15 cellular contexts compared by ENCODE assay signal in the genomic region with DNA sequence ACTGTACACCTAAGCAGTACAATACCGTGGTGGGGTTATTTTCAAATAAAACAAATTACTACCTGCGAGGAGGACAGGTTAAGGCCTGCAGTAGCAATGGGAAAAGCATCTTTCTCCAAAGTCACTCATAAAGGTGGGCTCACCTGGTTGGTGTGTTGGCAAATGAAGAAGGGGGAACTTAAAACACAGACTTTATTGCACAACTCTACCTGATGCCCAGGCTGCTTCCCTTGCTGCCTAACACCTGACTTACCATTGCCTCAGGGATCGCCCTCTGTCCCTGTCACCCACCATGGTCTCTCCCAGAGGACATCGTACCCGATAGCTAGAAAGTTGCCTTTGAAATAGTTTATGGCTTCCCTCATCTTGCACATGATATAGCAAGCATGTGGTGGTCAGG. TPM values are rescaled to one million over a fixed set of nuclear protein-coding genes. Genes with fewer than 3 reads are reported as not detected.
DNase-seq lines count a peak whose midpoint lies in the region; ATAC-seq, FAIRE-seq and TF ChIP-seq lines count a peak whose summit lies in the region.
"Had no signal": no experiment of that assay in that cellular context is flagged by ENCODE, and none has a peak within 500 bp of the region (broad histone marks: within the 10 kb centered on the region; RNA-seq: fewer than 3 reads in every experiment).

No MANE protein-coding gene starts in this region.

- no peak for FAIRE-seq in H1 (lab: Jason Lieb, UNC)

- peaks cover 76% of the 10 kb centered on the region for H3F3A ChIP-seq in MM.1S (ENCODE audit: insufficient read depth, low read length)

- no peaks in the 10 kb centered on the region for H3K9me3 ChIP-seq in MM.1S (replicated peaks; ENCODE audit: insufficient read depth, low read length)
- H3K9me3 ChIP-seq in H1 (ENCODE audit: insufficient read depth in 2 of 2, low read depth in 1 of 2, low read length in 1 of 2), result no peaks in the 10 kb centered on the region
- H3K9me3 ChIP-seq in spleen, result no peaks in the 10 kb centered on the region
- H3K9me3 ChIP-seq: MG63 had no signal

- H3K18ac ChIP-seq in H1 (ENCODE audit: extremely low read depth, low read length), result no peak overlapping the region

- H2BK20ac ChIP-seq in H1 (ENCODE audit: low read length), result no peak overlapping the region

- no peak overlapping the region for H3K4me3 Mint-ChIP-seq in activated CD4-positive, alpha-beta memory T cell treated with anti-CD3 and anti-CD28 coated beads for 36 hours
- H3K4me3 Mint-ChIP-seq in activated CD4-positive, alpha-beta memory T cell treated with anti-CD3 and anti-CD28 coated beads, Interleukin-2, amount 10 ng/mL, durations not matched to agents 7 days and 5 days, result no peak overlapping the region

- no peak for TF ChIP-seq RAD21 in H1 (IDR thresholded peaks at IDR 0.05 in 1 of 2, conservative IDR thresholded peaks at IDR 0.05 in 1 of 2; ENCODE audit: low read depth in 2 of 2, low read length in 2 of 2)

- peak overlapping the region; percentile 24 for H3K27ac Mint-ChIP-seq in activated CD4-positive, alpha-beta memory T cell treated with anti-CD3 and anti-CD28 coated beads for 36 hours
- H3K27ac Mint-ChIP-seq in activated CD4-positive, alpha-beta memory T cell treated with anti-CD3 and anti-CD28 coated beads, Interleukin-2, amount 10 ng/mL, durations not matched to agents 7 days and 5 days, result no peak overlapping the region

- no peaks in the 10 kb centered on the region for H3K9me2 ChIP-seq in MM.1S (replicated peaks; ENCODE audit: insufficient read depth, low read length)

- H4K8ac ChIP-seq in H1 (ENCODE audit: extremely low read depth, insufficient read depth, low read length), result no peak overlapping the region

- H3K27ac ChIP-seq in MM.1S (ENCODE audit: low read length) (peak overlapping the region; percentile 98), H1 (ENCODE audit: low read depth, low read length) (no peak overlapping the region), spleen (peak overlapping the region in 6 of 8 donors; percentile 67 to 85 (median 80))

- H3K56ac ChIP-seq in H1 (replicated peaks; ENCODE audit: insufficient read length, low read depth, low read length), result no peak overlapping the region

- no peaks in the 10 kb centered on the region for H4K20me1 ChIP-seq in MM.1S (ENCODE audit: insufficient read depth, low read length)
- H4K20me1 ChIP-seq in H1 (replicated peaks in 1 of 2; ENCODE audit: control insufficient read depth in 1 of 2, insufficient read depth in 2 of 2, low read length in 2 of 2), result peaks cover 9 to 34% of the 10 kb centered on the region in 2 experiments

- CTCF ChIA-PET in activated CD4-positive, alpha-beta memory T cell treated with anti-CD3 and anti-CD28 coated beads for 36 hours (lab: Charles Lee), result no interaction called here
- CTCF ChIA-PET in activated CD4-positive, alpha-beta memory T cell treated with anti-CD3 and anti-CD28 coated beads, Interleukin-2, amount 10 ng/mL, durations not matched to agents 7 days and 5 days (lab: Charles Lee), result no interaction called here
- CTCF ChIA-PET in H1 (lab: Charles Lee; ENCODE audit: partially characterized antibody), result no interaction called here

- WGBS in H1 (ENCODE audit: extremely low coverage in 1 of 2, insufficient coverage in 1 of 2, insufficient read length in 1 of 2, insufficient replicate concordance in 2 of 2, low coverage in 1 of 2, low lambda C conversion rate in 2 of 2, missing lambda C conversion rate in 1 of 2), 2 experiments, result 94% methylated on average over 5 of the region's 5 CpGs; no CpG with 5 or more reads in 1 of the 2 experiments
- 92 to 97% (median 93%) methylated on average over 5 of the region's 5 CpGs for WGBS in spleen, 5 donors

- H3K27me3 Mint-ChIP-seq in activated CD4-positive, alpha-beta memory T cell treated with anti-CD3 and anti-CD28 coated beads for 36 hours, result no peaks in the 10 kb centered on the region
- H3K27me3 Mint-ChIP-seq in activated CD4-positive, alpha-beta memory T cell treated with anti-CD3 and anti-CD28 coated beads, Interleukin-2, amount 10 ng/mL, durations not matched to agents 7 days and 5 days, result no peaks in the 10 kb centered on the region
- H3K27me3 Mint-ChIP-seq: stimulated activated naive CD8-positive, alpha-beta T cell treated with anti-CD3 and anti-CD28 coated beads, Interleukin-15, Interleukin-2, amounts not matched to agents 100 ng/mL and 50 ng/mL, for 24 hours had no signal

- H3K79me2 ChIP-seq in MM.1S (ENCODE audit: low read length), result peaks cover 63% of the 10 kb centered on the region
- H3K79me2 ChIP-seq in H1 (ENCODE audit: control insufficient read depth in 1 of 2, insufficient read depth in 2 of 2, low read length in 2 of 2), result peaks cover 0 to 29% of the 10 kb centered on the region in 2 experiments; a peak in 2 of 4 replicates

- H2AK5ac ChIP-seq in H1 (ENCODE audit: low read depth, low read length), result no peak overlapping the region

- H3K23ac ChIP-seq in H1 (ENCODE audit: insufficient read length), result no peak overlapping the region

- H3K36me3 Mint-ChIP-seq in activated CD4-positive, alpha-beta memory T cell treated with anti-CD3 and anti-CD28 coated beads for 36 hours, result peaks cover 72% of the 10 kb centered on the region
- peaks cover 88% of the 10 kb centered on the region for H3K36me3 Mint-ChIP-seq in activated CD4-positive, alpha-beta memory T cell treated with anti-CD3 and anti-CD28 coated beads, Interleukin-2, amount 10 ng/mL, durations not matched to agents 7 days and 5 days (ENCODE audit: low read depth)

- peaks cover 34% of the 10 kb centered on the region for H3K36me3 ChIP-seq in MM.1S (replicated peaks; ENCODE audit: insufficient read depth, low read length)
- peaks cover 55 to 88% (median 80%) of the 10 kb centered on the region in 4 experiments for H3K36me3 ChIP-seq in H1 (ENCODE audit: control insufficient read depth in 2 of 4, insufficient read depth in 4 of 4, low read length in 3 of 4)
- H3K36me3 ChIP-seq in spleen, result peaks cover 13 to 92% (median 67%) of the 10 kb centered on the region in 6 donors

- H2BK15ac ChIP-seq in H1 (ENCODE audit: low read length), result no peak overlapping the region

- no peak for DNase-seq in activated CD4-positive, alpha-beta memory T cell treated with anti-CD3 and anti-CD28 coated beads for 36 hours
- no peak for DNase-seq in activated CD4-positive, alpha-beta memory T cell treated with anti-CD3 and anti-CD28 coated beads, Interleukin-2, amount 10 ng/mL, durations not matched to agents 7 days and 5 days
- DNase-seq in MM.1S (no peak), H1 (ENCODE audit: low read depth in 1 of 2, low spot score in 2 of 2) (no peak), spleen (no peak), ecto neural progenitor cell (ENCODE audit: low spot score) (no peak)
- DNase-seq: activated CD4-positive, CD25-positive, alpha-beta regulatory T cell; activated T-cell treated with anti-CD3 and anti-CD28 coated beads, Interleukin-2, amount 50 U/mL, for 48 hours; islet precursor cell; MG63; NCI-H2107 had no signal

- H3K4me1 ChIP-seq in MM.1S (ENCODE audit: low read length), result peaks cover 74% of the 10 kb centered on the region
- H3K4me1 ChIP-seq in H1 (replicated peaks in 1 of 4; ENCODE audit: control insufficient read depth in 3 of 4, insufficient read depth in 4 of 4, low read length in 3 of 4), result peaks cover 0 to 2% (median 1%) of the 10 kb centered on the region in 4 experiments; a peak in 3 of 7 replicates
- peaks cover 31 to 98% (median 56%) of the 10 kb centered on the region in 6 donors for H3K4me1 ChIP-seq in spleen

- no peak overlapping the region for H3K14ac ChIP-seq in H1 (ENCODE audit: insufficient read length)

- no peak overlapping the region for H2BK12ac ChIP-seq in H1 (ENCODE audit: low read depth, low read length)

- H3K4ac ChIP-seq in H1 (replicated peaks; ENCODE audit: insufficient read length, low read depth, low read length), result no peak overlapping the region

- H3K23me2 ChIP-seq in H1 (ENCODE audit: low read depth, low read length), result no peaks in the 10 kb centered on the region

- H4K91ac ChIP-seq in H1 (replicated peaks; ENCODE audit: insufficient read length, low read length), result no peak overlapping the region

- H4K5ac ChIP-seq in H1 (ENCODE audit: insufficient read length, low read depth, low read length), result no peak overlapping the region

- H3K4me1 Mint-ChIP-seq in activated CD4-positive, alpha-beta memory T cell treated with anti-CD3 and anti-CD28 coated beads for 36 hours (ENCODE audit: low read depth), result peaks cover 51% of the 10 kb centered on the region
- H3K4me1 Mint-ChIP-seq in activated CD4-positive, alpha-beta memory T cell treated with anti-CD3 and anti-CD28 coated beads, Interleukin-2, amount 10 ng/mL, durations not matched to agents 7 days and 5 days, result peaks cover 65% of the 10 kb centered on the region

- no peak for TF ChIP-seq EP300 in H1 (IDR thresholded peaks at IDR 0.05; ENCODE audit: borderline replicate concordance in 1 of 2, low read depth in 2 of 2, low read length in 2 of 2)

- H3K9ac ChIP-seq in MM.1S (ENCODE audit: low read length) (peak overlapping the region; percentile 77; the same call in 1 of the 2 replicates), H1 (replicated peaks in 1 of 4; ENCODE audit: extremely low read depth in 1 of 4, low read depth in 3 of 4, low read length in 3 of 4) (no peak overlapping the region; a peak in 1 of 7 replicates)

- TF ChIP-seq POLR2A in H1 (IDR thresholded peaks at IDR 0.05; ENCODE audit: control extremely low read depth in 1 of 2, low read depth in 2 of 2, low read length in 2 of 2) (no peak), spleen (IDR thresholded peaks at IDR 0.05) (no peak)

- H3K4me3 ChIP-seq in MM.1S (ENCODE audit: low read length), result peak overlapping the region; percentile 34; the same call in 1 of the 2 replicates
- no peak overlapping the region for H3K4me3 ChIP-seq in H1 (ENCODE audit: extremely low read depth in 1 of 4, insufficient read depth in 2 of 4, low read depth in 3 of 4, low read length in 4 of 4)
- no peak overlapping the region for H3K4me3 ChIP-seq in spleen
- H3K4me3 ChIP-seq: MG63 had no signal

- H2BK120ac ChIP-seq in H1 (replicated peaks; ENCODE audit: low read depth, low read length), result no peak overlapping the region

- TF ChIP-seq CTCF in MM.1S (IDR thresholded peaks at IDR 0.05; ENCODE audit: low read length), result no peak
- TF ChIP-seq CTCF in H1 (IDR thresholded peaks at IDR 0.05; ENCODE audit: control extremely low read depth in 1 of 3, insufficient read depth in 1 of 3, low read depth in 1 of 3, low read length in 3 of 3), result no peak
- TF ChIP-seq CTCF in spleen (IDR thresholded peaks at IDR 0.05 in 8 of 11, conservative IDR thresholded peaks at IDR 0.05 in 3 of 11), result no peak

- no peaks in the 10 kb centered on the region for H3K27me3 ChIP-seq in MM.1S (replicated peaks; ENCODE audit: insufficient read depth, low read length)
- no peaks in the 10 kb centered on the region for H3K27me3 ChIP-seq in H1 (replicated peaks in 1 of 4; ENCODE audit: control insufficient read depth in 3 of 4, extremely low read depth in 1 of 4, insufficient read depth in 3 of 4, low read length in 3 of 4)
- no peaks in the 10 kb centered on the region for H3K27me3 ChIP-seq in spleen (replicated peaks in 1 of 7)
- H3K27me3 ChIP-seq: MG63 had no signal

- H2AFZ ChIP-seq in MM.1S (ENCODE audit: low read length) (no peak overlapping the region), H1 (ENCODE audit: low read length) (no peak overlapping the region)

- H3K79me1 ChIP-seq in H1 (ENCODE audit: low read depth, low read length), result peaks cover 2% of the 10 kb centered on the region

- no peak overlapping the region for H2BK5ac ChIP-seq in H1 (ENCODE audit: low read depth, low read length)

- POLR2A ChIA-PET in activated CD4-positive, alpha-beta memory T cell treated with anti-CD3 and anti-CD28 coated beads for 36 hours (lab: Charles Lee), result no interaction called here
- POLR2A ChIA-PET in activated CD4-positive, alpha-beta memory T cell treated with anti-CD3 and anti-CD28 coated beads, Interleukin-2, amount 10 ng/mL, durations not matched to agents 7 days and 5 days (lab: Charles Lee), result interaction anchor here (1.4 to 2.2 kb wide), 4 partner anchors 12 to 76 kb away, joined by 3 to 14 read pairs (median 6); no protein-coding TSS in a partner anchor
- POLR2A ChIA-PET in H1 (lab: Charles Lee; ENCODE audit: partially characterized antibody), result interaction anchor here (2.0 kb wide), 1 partner anchor 8 kb away, joined by 11 read pairs; no protein-coding TSS in a partner anchor

- ATAC-seq in GM21381 (IDR thresholded peaks at IDR 0.05; ENCODE audit: unreplicated experiment) (no peak), HG03097 (IDR thresholded peaks at IDR 0.05; ENCODE audit: low FRiP score, unreplicated experiment) (no peak)

- intact Hi-C loops in activated CD4-positive, alpha-beta memory T cell treated with anti-CD3 and anti-CD28 coated beads for 36 hours (cut with micrococcal nuclease), result loop anchor here (5.0 kb wide), 1 partner anchor 76 kb away; a partner anchor contains a TSS
- intact Hi-C loops in spleen (cut with DNase I; ENCODE audit: low total_unique reads), result loop anchor here (10.0 kb wide), 1 partner anchor 69 kb away; no protein-coding TSS in a partner anchor

- H3K9me3 Mint-ChIP-seq in activated CD4-positive, alpha-beta memory T cell treated with anti-CD3 and anti-CD28 coated beads for 36 hours, result no peaks in the 10 kb centered on the region
- H3K9me3 Mint-ChIP-seq in activated CD4-positive, alpha-beta memory T cell treated with anti-CD3 and anti-CD28 coated beads, Interleukin-2, amount 10 ng/mL, durations not matched to agents 7 days and 5 days, result no peaks in the 10 kb centered on the region
- H3K9me3 Mint-ChIP-seq: stimulated activated naive CD8-positive, alpha-beta T cell treated with anti-CD3 and anti-CD28 coated beads, Interleukin-15, Interleukin-2, amounts not matched to agents 100 ng/mL and 50 ng/mL, for 24 hours had no signal

- H3K4me2 ChIP-seq in MM.1S (ENCODE audit: low read depth, low read length) (peak overlapping the region; percentile 92), H1 (ENCODE audit: insufficient read depth in 1 of 2, low read depth in 2 of 2, low read length in 2 of 2) (no peak overlapping the region)

RNA-seq across cellular contexts. Expression of a gene that starts 53.6 kb away (rescaled TPM):
- 100 to 1,000 TPM; 658 to 692 TPM for total RNA-seq in activated CD4-positive, alpha-beta memory T cell treated with anti-CD3 and anti-CD28 coated beads for 36 hours
- 100 to 1,000 TPM; 790 to 809 TPM for total RNA-seq in activated CD4-positive, alpha-beta memory T cell treated with anti-CD3 and anti-CD28 coated beads, Interleukin-2, amount 10 ng/mL, durations not matched to agents 7 days and 5 days
- total RNA-seq in H1 (2021; fragmentation: NEBNext Ultra II Directional; extraction: Animal tissue kit (Norgen Biotek cat#: 25700)), result 989 and 1,039 TPM in 2 replicates
- 1,613 and 2,238 TPM in 2 replicates for polyA plus RNA-seq in H1 (2011; rRNA removed)
- 1,327 TPM for polyA plus RNA-seq in H1 (2011; cell fraction: cytosol; rRNA removed)
- 1,703 TPM for polyA plus RNA-seq in H1 (2011; cell fraction: nucleus; rRNA removed)
- polyA plus RNA-seq in H1 (2012, experiment 1 of 2), result 953 to 1,220 TPM (median 1,156 TPM) in 4 replicates
- polyA plus RNA-seq in H1 (2012, experiment 2 of 2), result 998 TPM
- 696 TPM for polyA plus RNA-seq in H1 (2013, experiment 1 of 2)
- 746 TPM for polyA plus RNA-seq in H1 (2013, experiment 2 of 2)
- polyA minus RNA-seq in H1 (2011; rRNA and poly(A)+ RNA removed), result 1,072 and 1,265 TPM in 2 replicates
- 673 TPM for polyA minus RNA-seq in H1 (2011; cell fraction: cytosol; rRNA and poly(A)+ RNA removed)
- polyA minus RNA-seq in H1 (2011; cell fraction: nucleus; rRNA and poly(A)+ RNA removed), result 539 TPM
- 100 to 1,000 TPM; 745 to 849 (median 769) TPM for total RNA-seq in spleen
- polyA plus RNA-seq in spleen, result 100 to 1,000 TPM; 722 to 854 (median 771) TPM

RNA-seq across cellular contexts. Expression of a gene that starts 55.4 kb away (rescaled TPM):
- total RNA-seq in activated CD4-positive, alpha-beta memory T cell treated with anti-CD3 and anti-CD28 coated beads for 36 hours, result 1 to 10 TPM; 1.1 to 1.3 TPM
- 1 to 10 TPM in 1 of 2 experiments, under 1 TPM in 1; 0.65 to 1.0 TPM for total RNA-seq in activated CD4-positive, alpha-beta memory T cell treated with anti-CD3 and anti-CD28 coated beads, Interleukin-2, amount 10 ng/mL, durations not matched to agents 7 days and 5 days
- 11.7 and 13.7 TPM in 2 replicates for total RNA-seq in H1 (2021; fragmentation: NEBNext Ultra II Directional; extraction: Animal tissue kit (Norgen Biotek cat#: 25700))
- polyA plus RNA-seq in H1 (2011; rRNA removed) (4.7 and 5.4 TPM in 2 replicates), spleen (under 1 TPM; 0.18 to 0.32 (median 0.22) TPM)
- polyA plus RNA-seq in H1 (2011; cell fraction: cytosol; rRNA removed), result 5.8 TPM
- polyA plus RNA-seq in H1 (2011; cell fraction: nucleus; rRNA removed), result 15.2 TPM
- polyA plus RNA-seq in H1 (2012, experiment 1 of 2), result 4.0 to 6.0 TPM (median 5.4 TPM) in 4 replicates
- 4.3 TPM for polyA plus RNA-seq in H1 (2012, experiment 2 of 2)
- 2.2 TPM for polyA plus RNA-seq in H1 (2013, experiment 1 of 2)
- polyA plus RNA-seq in H1 (2013, experiment 2 of 2), result 2.1 TPM
- 5.8 and 6.2 TPM in 2 replicates for polyA minus RNA-seq in H1 (2011; rRNA and poly(A)+ RNA removed)
- 7.9 TPM for polyA minus RNA-seq in H1 (2011; cell fraction: cytosol; rRNA and poly(A)+ RNA removed)
- polyA minus RNA-seq in H1 (2011; cell fraction: nucleus; rRNA and poly(A)+ RNA removed), result 20.0 TPM
- 1 to 10 TPM in 2 of 7 donors, under 1 TPM in 3, not detected in 2; 0.44 to 1.1 (median 0.70) TPM for total RNA-seq in spleen
- total RNA-seq: glomerular endothelial cell had no signal
